Comparison of ENCODE assay signal across 10 cellular contexts in the genomic region with DNA sequence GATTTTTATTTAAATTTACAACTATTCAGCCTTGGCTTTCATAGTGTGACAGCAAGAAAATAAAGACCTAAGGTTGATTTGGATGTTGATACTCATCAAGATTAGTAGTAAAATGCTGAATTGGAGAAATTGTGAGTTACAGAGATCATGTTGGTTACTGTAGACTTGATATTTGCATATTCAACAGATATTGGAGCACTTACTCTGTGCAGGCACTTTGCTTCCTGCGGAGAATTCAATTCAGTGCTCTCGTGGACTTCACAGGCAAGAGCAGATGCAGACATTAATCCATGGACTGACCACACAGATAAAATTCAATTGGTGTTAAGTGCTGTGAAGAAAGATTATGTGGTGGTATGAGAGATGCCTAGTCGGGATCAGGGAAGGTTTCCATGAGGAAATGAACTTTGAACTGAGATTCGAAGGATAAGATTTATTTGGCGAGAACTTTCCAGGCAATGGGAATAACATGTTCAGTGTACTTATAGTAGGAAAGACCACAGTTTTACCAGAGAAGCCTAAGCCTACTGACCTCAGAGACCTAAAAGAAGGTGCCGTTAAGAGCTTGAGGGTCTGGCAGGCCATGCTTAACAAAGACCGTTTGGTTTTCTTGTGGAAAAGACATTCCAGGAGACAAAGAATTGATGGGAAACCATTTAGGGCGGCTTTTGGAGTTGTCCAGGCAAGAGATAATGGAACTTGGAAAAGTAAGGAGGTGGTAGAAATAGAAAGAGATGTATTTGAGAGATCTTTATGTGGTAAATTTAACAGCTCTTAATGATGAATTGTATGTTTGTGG. TPM values are rescaled to one million over a fixed set of nuclear protein-coding genes. Genes with fewer than 3 reads are reported as not detected.
DNase-seq lines count a peak whose midpoint lies in the region; ATAC-seq, FAIRE-seq and TF ChIP-seq lines count a peak whose summit lies in the region.
"Had no signal": no experiment of that assay in that cellular context is flagged by ENCODE, and none has a peak within 500 bp of the region (broad histone marks: within the 10 kb centered on the region; RNA-seq: fewer than 3 reads in every experiment).

No MANE protein-coding gene starts in this region.

- H3K9me3 ChIP-seq in Karpas-422 (ENCODE audit: low read length) (no peaks in the 10 kb centered on the region), GM12878 (replicated peaks; ENCODE audit: control insufficient read depth, insufficient read depth, low read length) (no peaks in the 10 kb centered on the region; the same call in 2 of the 3 replicates), neural progenitor cell (ENCODE audit: low read depth) (no peaks in the 10 kb centered on the region)

- FAIRE-seq in GM12878 (lab: Jason Lieb, UNC) = no peak
- FAIRE-seq: colon had no signal

- no peak for TF ChIP-seq CTCF in GM12878 (IDR thresholded peaks at IDR 0.05 in 2 of 3, conservative IDR thresholded peaks at IDR 0.05 in 1 of 3; ENCODE audit: control insufficient read depth in 2 of 3, extremely low read depth in 1 of 3, insufficient read depth in 1 of 3, low read depth in 3 of 3, low read length in 3 of 3)
- TF ChIP-seq CTCF in neural progenitor cell (IDR thresholded peaks at IDR 0.05) = no peak

- WGBS in GM12878 (ENCODE audit: insufficient coverage, insufficient replicate concordance, low lambda C conversion rate, missing lambda C conversion rate) = 24% methylated on average over 8 of the region's 8 CpGs

- H3K9me3 Mint-ChIP-seq in neural progenitor cell = peaks cover 11% of the 10 kb centered on the region
- H3K9me3 Mint-ChIP-seq in activated CD4-positive, alpha-beta memory T cell treated with anti-CD3 and anti-CD28 coated beads, Interleukin-2, amount 10 ng/mL, durations not matched to agents 7 days and 5 days = no peaks in the 10 kb centered on the region

- H3K27ac ChIP-seq in Karpas-422 (ENCODE audit: low read length) (peak overlapping the region; percentile 90), GM12878 (ENCODE audit: control insufficient read depth, insufficient read depth) (peak overlapping the region; percentile 58; the same call in 1 of the 2 replicates), neural progenitor cell (peak overlapping the region; percentile 90)

- H3K4me1 ChIP-seq in Karpas-422 (ENCODE audit: low read length) (peaks cover 58% of the 10 kb centered on the region), GM12878 (ENCODE audit: control insufficient read depth, insufficient read depth, low read length) (peaks cover 11% of the 10 kb centered on the region), neural progenitor cell (peaks cover 28% of the 10 kb centered on the region)

- POLR2A ChIA-PET in GM12878 (lab: Charles Lee) = interaction anchor here (0.6 to 1.7 kb wide), 3 partner anchors 58 to 145 kb away, joined by 3 to 7 read pairs (median 4); partner anchors contain the start of genes EIF2A and SERP1
- POLR2A ChIA-PET in activated CD4-positive, alpha-beta memory T cell treated with anti-CD3 and anti-CD28 coated beads, Interleukin-2, amount 10 ng/mL, durations not matched to agents 7 days and 5 days (lab: Charles Lee) = interaction anchor here (1.8 to 1.9 kb wide), 2 partner anchors 63 to 156 kb away, joined by 4 to 7 read pairs; partner anchors contain the start of gene SIAH2

- no peak for DNase-seq in Karpas-422
- no peak for DNase-seq in GM12878 (ENCODE audit: low read depth, low spot score)
- peak; percentile 74 for DNase-seq in neural progenitor cell (ENCODE audit: low spot score)
- no peak for DNase-seq in activated CD4-positive, alpha-beta memory T cell treated with anti-CD3 and anti-CD28 coated beads, Interleukin-2, amount 10 ng/mL, durations not matched to agents 7 days and 5 days
- no peak for DNase-seq in NOMO-1 treated with dmso at 0.1 percent for 144 hours (lab: John Stamatoyannopoulos, UW; ENCODE audit: unreplicated experiment)
- no peak for DNase-seq in NCI-H774 (lab: John Stamatoyannopoulos, UW)
- no peak for DNase-seq in dermis blood vessel endothelial cell
- DNase-seq: DMS79 had no signal

- ATAC-seq in GM12878 = peak; percentile 27

- TF ChIP-seq EP300 in GM12878 (IDR thresholded peaks at IDR 0.05; ENCODE audit: borderline replicate concordance in 1 of 2, control insufficient read depth in 1 of 2, low read depth in 2 of 2, low read length in 2 of 2) = no peak

- intact Hi-C loops in GM12878 (cut with micrococcal nuclease; ENCODE audit: unreplicated experiment) = no loop called here

- peaks cover 2% of the 10 kb centered on the region for H3K27me3 Mint-ChIP-seq in neural progenitor cell (ENCODE audit: insufficient read depth, low read depth)
- H3K27me3 Mint-ChIP-seq in activated CD4-positive, alpha-beta memory T cell treated with anti-CD3 and anti-CD28 coated beads, Interleukin-2, amount 10 ng/mL, durations not matched to agents 7 days and 5 days = no peaks in the 10 kb centered on the region

- peaks cover 57% of the 10 kb centered on the region for H3K36me3 ChIP-seq in Karpas-422 (ENCODE audit: insufficient read depth, low read length)
- H3K36me3 ChIP-seq in GM12878 (ENCODE audit: control insufficient read depth in 2 of 2, insufficient read depth in 2 of 2, low read length in 1 of 2) = peaks cover 7 to 14% of the 10 kb centered on the region in 2 experiments
- H3K36me3 ChIP-seq in neural progenitor cell = no peaks in the 10 kb centered on the region

- CTCF ChIA-PET in GM12878 (lab: Yijun Ruan, JAX) = interaction anchor here (0.7 to 1.8 kb wide), 5 partner anchors 9 to 154 kb away, joined by 3 to 7 read pairs (median 4); no protein-coding TSS in a partner anchor
- CTCF ChIA-PET in activated CD4-positive, alpha-beta memory T cell treated with anti-CD3 and anti-CD28 coated beads, Interleukin-2, amount 10 ng/mL, durations not matched to agents 7 days and 5 days (lab: Charles Lee) = no interaction called here

- BruUV-seq in GM12878 (replicated peaks; lab: Mats Ljungman, UMichigan) = no TSS peak

- no peaks in the 10 kb centered on the region for H3K9me2 ChIP-seq in Karpas-422 (replicated peaks; ENCODE audit: insufficient read depth, low read length)

- H3K27me3 ChIP-seq in Karpas-422 (ENCODE audit: low read length) = no peaks in the 10 kb centered on the region
- H3K27me3 ChIP-seq in GM12878 (replicated peaks in 1 of 2; ENCODE audit: control insufficient read depth in 2 of 2, insufficient read depth in 2 of 2, low read length in 1 of 2) = no peaks in the 10 kb centered on the region
- H3K27me3 ChIP-seq in neural progenitor cell = no peaks in the 10 kb centered on the region

- RAD21 ChIA-PET in GM12878 (lab: Charles Lee; ENCODE audit: unreplicated experiment) = interaction anchor here (1.0 to 3.1 kb wide), 4 partner anchors 9 to 96 kb away, joined by 4 to 14 read pairs (median 5); partner anchors contain the start of gene ERICH6

- peak overlapping the region; percentile 26 for H3K4me3 ChIP-seq in GM08714 (ENCODE audit: low read length)
- H3K4me3 ChIP-seq in Karpas-422 (ENCODE audit: low read length) = peak overlapping the region; percentile 94
- peak overlapping the region; percentile 92 for H3K4me3 ChIP-seq in GM12878
- peak overlapping the region; percentile 15 for H3K4me3 ChIP-seq in neural progenitor cell

- TF ChIP-seq RAD21 in GM12878 (IDR thresholded peaks at IDR 0.05; ENCODE audit: insufficient read depth, low read depth, low read length) = no peak

- no peak for TF ChIP-seq POLR2A in GM12878 (IDR thresholded peaks at IDR 0.05; ENCODE audit: low read depth, low read length)

- no peak overlapping the region for H3K4me3 Mint-ChIP-seq in neural progenitor cell
- no peak overlapping the region for H3K4me3 Mint-ChIP-seq in activated CD4-positive, alpha-beta memory T cell treated with anti-CD3 and anti-CD28 coated beads, Interleukin-2, amount 10 ng/mL, durations not matched to agents 7 days and 5 days

- H3K9ac ChIP-seq in Karpas-422 (ENCODE audit: low read length) = peak overlapping the region; percentile 31; the same call in 1 of the 2 replicates
- no peak overlapping the region; the same call in 1 of the 2 replicates for H3K9ac ChIP-seq in GM12878 (ENCODE audit: control insufficient read depth, insufficient read depth, low read length)
- H3K9ac ChIP-seq in neural progenitor cell = no peak overlapping the region

- H3K4me1 Mint-ChIP-seq in neural progenitor cell = peaks cover 29% of the 10 kb centered on the region
- peaks cover 68% of the 10 kb centered on the region for H3K4me1 Mint-ChIP-seq in activated CD4-positive, alpha-beta memory T cell treated with anti-CD3 and anti-CD28 coated beads, Interleukin-2, amount 10 ng/mL, durations not matched to agents 7 days and 5 days

- H3K36me3 Mint-ChIP-seq in neural progenitor cell = peaks cover 44% of the 10 kb centered on the region
- peaks cover 47% of the 10 kb centered on the region for H3K36me3 Mint-ChIP-seq in activated CD4-positive, alpha-beta memory T cell treated with anti-CD3 and anti-CD28 coated beads, Interleukin-2, amount 10 ng/mL, durations not matched to agents 7 days and 5 days (ENCODE audit: low read depth)

- no peak overlapping the region for H3K27ac Mint-ChIP-seq in neural progenitor cell
- H3K27ac Mint-ChIP-seq in activated CD4-positive, alpha-beta memory T cell treated with anti-CD3 and anti-CD28 coated beads, Interleukin-2, amount 10 ng/mL, durations not matched to agents 7 days and 5 days = no peak overlapping the region

- H4K20me1 ChIP-seq in Karpas-422 (ENCODE audit: insufficient read depth, low read depth, low read length) (peaks cover 40% of the 10 kb centered on the region; the same call in 1 of the 2 replicates), GM12878 (ENCODE audit: control insufficient read depth, insufficient read depth) (peaks cover 6% of the 10 kb centered on the region), neural progenitor cell (ENCODE audit: low read depth) (peaks cover 8% of the 10 kb centered on the region)

- peak overlapping the region; percentile 92 for H3K4me2 ChIP-seq in Karpas-422 (ENCODE audit: low read depth, low read length, poor library complexity, severe bottlenecking)
- peak overlapping the region; percentile 77 for H3K4me2 ChIP-seq in GM12878 (ENCODE audit: control insufficient read depth, insufficient read depth)
- peak overlapping the region; percentile 71 for H3K4me2 ChIP-seq in neural progenitor cell

- H3F3A ChIP-seq in neural progenitor cell (ENCODE audit: low read depth) = peaks cover 38% of the 10 kb centered on the region

- peaks cover 98% of the 10 kb centered on the region for H3K79me2 ChIP-seq in Karpas-422 (ENCODE audit: low read length)
- peaks cover 98% of the 10 kb centered on the region for H3K79me2 ChIP-seq in GM12878 (ENCODE audit: control insufficient read depth, insufficient read depth, low read length)
- peaks cover 95% of the 10 kb centered on the region for H3K79me2 ChIP-seq in neural progenitor cell (ENCODE audit: low read depth)

- H2AFZ ChIP-seq in Karpas-422 (ENCODE audit: low read length) = no peak overlapping the region
- H2AFZ ChIP-seq in GM12878 (ENCODE audit: control insufficient read depth, low read depth, low read length) = no peak overlapping the region
- no peak overlapping the region for H2AFZ ChIP-seq in neural progenitor cell (replicated peaks)

- in situ Hi-C loops in GM12878 (cut with MboI) = no loop called here

- SMC1A ChIA-PET in GM12878 (lab: Charles Lee; ENCODE audit: uncharacterized antibody, unreplicated experiment) = interaction anchor here (0.7 to 1.6 kb wide), 11 partner anchors 9 to 157 kb away, joined by 3 to 6 read pairs (median 4); no protein-coding TSS in a partner anchor

RNA-seq across cellular contexts. Expression of gene SELENOT, which starts 4.3 kb away (rescaled TPM):
- 72.8 and 306 TPM in 2 replicates for total RNA-seq in Karpas-422 (2014; rRNA removed; shearing (Covaris generic); ENCODE audit: low replicate concordance)
- 80.1 and 88.1 TPM in 2 replicates for total RNA-seq in GM12878 (2013; cell fraction: nucleolus; rRNA removed)
- total RNA-seq in GM12878 (2014; rRNA removed) (234 and 236 TPM in 2 replicates), GM12878 (2014; rRNA removed; fragmentation: Illumina TruSeq; extraction: Trizol) (87.7 and 89.4 TPM in 2 replicates), GM12878 (2021) (111 and 113 TPM in 2 replicates), neural progenitor cell (ENCODE audit: low replicate concordance) (73.4 and 133 TPM in 2 replicates), dermis blood vessel endothelial cell (151 and 153 TPM in 2 replicates)
- polyA plus RNA-seq in GM12878 (2011; ENCODE audit: low read depth) = 62.6 TPM
- polyA plus RNA-seq in GM12878 (2011; rRNA removed) (722 and 768 TPM in 2 replicates), GM12878 (2014; fragmentation: Illumina TruSeq; extraction: Trizol) (221 and 236 TPM in 2 replicates), GM12878 (2014; fragmentation: Nextera tagmentation; extraction: Ambion mirVana) (100 to 1,000 TPM; 323 to 593 TPM), GM12878 (2014; rRNA removed) (149 and 160 TPM in 2 replicates), GM12878 (2016; fragmentation: Nextera tagmentation; extraction: Ambion mirVana) (100 to 1,000 TPM; 285 to 289 TPM)
- polyA plus RNA-seq in GM12878 (2011; cell fraction: cytosol; rRNA removed) = 492 and 659 TPM in 2 replicates
- polyA plus RNA-seq in GM12878 (2011; cell fraction: nucleus; rRNA removed) = 155 and 277 TPM in 2 replicates
- polyA plus RNA-seq in GM12878 (2012) = 82.2 and 102 TPM in 2 replicates
- 644 and 784 TPM in 2 replicates for polyA minus RNA-seq in GM12878 (2011; rRNA and poly(A)+ RNA removed)
- 90.9 and 99.9 TPM in 2 replicates for polyA minus RNA-seq in GM12878 (2011; cell fraction: cytosol; rRNA and poly(A)+ RNA removed)
- 73.4 and 77.1 TPM in 2 replicates for polyA minus RNA-seq in GM12878 (2011; cell fraction: nucleus; rRNA and poly(A)+ RNA removed)
- 100 to 1,000 TPM; 124 to 130 TPM for total RNA-seq in activated CD4-positive, alpha-beta memory T cell treated with anti-CD3 and anti-CD28 coated beads, Interleukin-2, amount 10 ng/mL, durations not matched to agents 7 days and 5 days

Comparison
In these comparisons a context has a peak if more than half of its experiments do, and no peak if none do; other contexts are left out.
1. H3K4me3 ChIP-seq: peak in every context shown above with its lines; median percentile 94 in Karpas-422; 92 in GM12878; 26 in GM08714; 15 in neural progenitor cell.